Comparison of ENCODE assay signal across 16 cellular contexts in the genomic region with DNA sequence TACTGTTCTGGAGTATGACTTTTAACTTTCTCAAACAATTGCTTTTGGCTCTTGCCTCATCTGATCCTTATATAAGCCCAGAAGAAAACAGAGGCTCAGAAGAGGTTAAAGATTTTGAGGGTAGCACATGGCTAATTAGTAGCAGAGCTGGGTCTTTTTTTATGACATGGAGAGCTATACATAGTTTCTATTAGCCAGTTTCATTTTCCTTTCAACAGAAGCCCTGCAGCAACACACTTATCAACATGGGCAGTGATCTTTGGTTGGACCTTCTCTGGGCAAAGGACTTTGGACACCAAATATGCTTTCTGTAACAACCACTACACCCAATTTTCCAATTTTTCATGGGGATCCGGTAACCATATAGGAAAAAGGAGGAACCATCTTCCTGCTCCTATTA.
A peak's percentile ranks its signal among the peaks of the same experiment; 100 is the strongest.
DNase-seq lines count a peak whose midpoint lies in the region; ATAC-seq lines count a peak whose summit lies in the region.
"Had no signal": no experiment of that assay in that cellular context is flagged by ENCODE, and none has a peak within 500 bp of the region (broad histone marks: within the 10 kb centered on the region; RNA-seq: fewer than 3 reads in every experiment).

No MANE protein-coding gene starts in this region.

- no peak for DNase-seq in left lobe of liver (ENCODE audit: low spot score)
- DNase-seq in activated T-cell treated with anti-CD3 and anti-CD28 coated beads, Interleukin-2, amount 50 U/mL, for 4 hours = no peak
- DNase-seq in cerebellar cortex (ENCODE audit: low spot score) = no peak
- no peak for DNase-seq in DMS153 (lab: John Stamatoyannopoulos, UW)
- no peak for DNase-seq in activated CD8-positive, alpha-beta T cell treated with anti-CD3 and anti-CD28 coated beads, Interleukin-2, amount 10 ng/mL, durations not matched to agents 7 days and 5 days
- DNase-seq: activated CD4-positive, alpha-beta T cell treated with anti-CD3 and anti-CD28 coated beads, Interleukin-2, amount 50 U/mL, for 1 hour; CD8-positive, alpha-beta memory T cell; islet precursor cell; NCI-H1048; NCI-H69; spleen had no signal

- no peaks in the 10 kb centered on the region for H3K36me3 Mint-ChIP-seq in activated T-cell treated with anti-CD3 and anti-CD28 coated beads, Interleukin-2, amount 50 U/mL, for 4 hours (ENCODE audit: insufficient read depth)
- H3K36me3 Mint-ChIP-seq in activated CD8-positive, alpha-beta T cell treated with anti-CD3 and anti-CD28 coated beads, Interleukin-2, amount 10 ng/mL, durations not matched to agents 7 days and 5 days (ENCODE audit: low read depth) = no peaks in the 10 kb centered on the region
- H3K36me3 Mint-ChIP-seq: CD8-positive, alpha-beta memory T cell had no signal

- H3K4me1 Mint-ChIP-seq in activated T-cell treated with anti-CD3 and anti-CD28 coated beads, Interleukin-2, amount 50 U/mL, for 4 hours (ENCODE audit: low read depth) = no peaks in the 10 kb centered on the region
- no peaks in the 10 kb centered on the region for H3K4me1 Mint-ChIP-seq in activated CD8-positive, alpha-beta T cell treated with anti-CD3 and anti-CD28 coated beads, Interleukin-2, amount 10 ng/mL, durations not matched to agents 7 days and 5 days (ENCODE audit: low read depth)
- H3K4me1 Mint-ChIP-seq: CD8-positive, alpha-beta memory T cell had no signal

- ATAC-seq in GM19025 (IDR thresholded peaks at IDR 0.05; ENCODE audit: low read depth, unreplicated experiment) (peak; percentile 56), GM21717 (IDR thresholded peaks at IDR 0.05; ENCODE audit: unreplicated experiment) (peak; percentile 85), HG03097 (IDR thresholded peaks at IDR 0.05; ENCODE audit: low FRiP score, unreplicated experiment) (peak; percentile 70), left lobe of liver (peak; percentile 91)
- no peak for ATAC-seq in activated T-cell treated with anti-CD3 and anti-CD28 coated beads, Interleukin-2, amount 50 U/mL, for 4 hours
- ATAC-seq in activated CD8-positive, alpha-beta T cell treated with anti-CD3 and anti-CD28 coated beads, Interleukin-2, amount 10 ng/mL, durations not matched to agents 7 days and 5 days = no peak
- ATAC-seq: activated naive CD4-positive, alpha-beta T cell treated with anti-CD3 and anti-CD28 coated beads, Interleukin-2, amount 50 U/mL, for 72 hours had no signal

- CTCF ChIA-PET in activated CD8-positive, alpha-beta T cell treated with anti-CD3 and anti-CD28 coated beads, Interleukin-2, amount 10 ng/mL, durations not matched to agents 7 days and 5 days (lab: Charles Lee) = no interaction called here

- no peak overlapping the region for H3K4me3 Mint-ChIP-seq in activated T-cell treated with anti-CD3 and anti-CD28 coated beads, Interleukin-2, amount 50 U/mL, for 4 hours
- H3K4me3 Mint-ChIP-seq in activated CD8-positive, alpha-beta T cell treated with anti-CD3 and anti-CD28 coated beads, Interleukin-2, amount 10 ng/mL, durations not matched to agents 7 days and 5 days = no peak overlapping the region
- H3K4me3 Mint-ChIP-seq: CD8-positive, alpha-beta memory T cell; neural crest cell had no signal

- no peaks in the 10 kb centered on the region for H3K27me3 Mint-ChIP-seq in activated T-cell treated with anti-CD3 and anti-CD28 coated beads, Interleukin-2, amount 50 U/mL, for 4 hours (ENCODE audit: low read depth)
- no peaks in the 10 kb centered on the region for H3K27me3 Mint-ChIP-seq in activated CD8-positive, alpha-beta T cell treated with anti-CD3 and anti-CD28 coated beads, Interleukin-2, amount 10 ng/mL, durations not matched to agents 7 days and 5 days (ENCODE audit: low read depth)

- no peak overlapping the region for H3K27ac Mint-ChIP-seq in activated CD8-positive, alpha-beta T cell treated with anti-CD3 and anti-CD28 coated beads, Interleukin-2, amount 10 ng/mL, durations not matched to agents 7 days and 5 days
- H3K27ac Mint-ChIP-seq: activated naive CD4-positive, alpha-beta T cell treated with anti-CD3 and anti-CD28 coated beads, Interleukin-2, amount 50 U/mL, for 72 hours; CD8-positive, alpha-beta memory T cell had no signal

- no peaks in the 10 kb centered on the region for H3K9me3 Mint-ChIP-seq in activated T-cell treated with anti-CD3 and anti-CD28 coated beads, Interleukin-2, amount 50 U/mL, for 4 hours
- H3K9me3 Mint-ChIP-seq in activated CD8-positive, alpha-beta T cell treated with anti-CD3 and anti-CD28 coated beads, Interleukin-2, amount 10 ng/mL, durations not matched to agents 7 days and 5 days (ENCODE audit: insufficient read depth) = no peaks in the 10 kb centered on the region
- H3K9me3 Mint-ChIP-seq: neural crest cell had no signal

- POLR2A ChIA-PET in activated CD8-positive, alpha-beta T cell treated with anti-CD3 and anti-CD28 coated beads, Interleukin-2, amount 10 ng/mL, durations not matched to agents 7 days and 5 days (lab: Charles Lee) = no interaction called here

Comparison
In these comparisons a context has a peak if more than half of its experiments do, and no peak if none do; other contexts are left out.
1. ATAC-seq: peak in GM19025 (single experiment), GM21717 (single experiment), HG03097 (single experiment) and left lobe of liver (single experiment); none in activated T-cell treated with anti-CD3 and anti-CD28 coated beads, Interleukin-2, amount 50 U/mL, for 4 hours (0 of 2) and activated CD8-positive, alpha-beta T cell treated with anti-CD3 and anti-CD28 coated beads, Interleukin-2, amount 10 ng/mL, durations not matched to agents 7 days and 5 days (single experiment).